ENCODE assay signal across 6 cellular contexts in genomic region chr11:119055901-119056300, GRCh38. TPM values are rescaled to one million over a fixed set of nuclear protein-coding genes. Genes with fewer than 3 reads are reported as not detected.
A peak's percentile ranks its signal among the peaks of the same experiment; 100 is the strongest.
DNase-seq lines count a peak whose midpoint lies in the region; ATAC-seq and TF ChIP-seq lines count a peak whose summit lies in the region.

No MANE protein-coding gene starts in this region.

- peak overlapping the region; percentile 67 to 99 (median 94) for H3K4me3 ChIP-seq in heart right ventricle

- no peak for ATAC-seq in heart right ventricle
- no peak for ATAC-seq in left cardiac atrium
- ATAC-seq in GM21529 (IDR thresholded peaks at IDR 0.05; ENCODE audit: unreplicated experiment): no peak

- intact Hi-C loops in heart right ventricle (cut with DNase I): loop anchor here in 1 of 10 donors (2.0 kb wide), 1 partner anchor 37 kb away; the partner anchor contains the start of genes RPS25 and TRAPPC4
- intact Hi-C loops in left cardiac atrium (cut with DNase I): no loop called here
- intact Hi-C loops in activated T-helper 2 cell treated with anti-CD3 and anti-CD28 coated beads, Interferon-gamma antibody, Interleukin-2, Interleukin-4, amounts not matched to agents 10 μg/mL and 5 μg/mL and 100 μg/mL, durations not matched to agents 14 hours and 24 hours and 36 hours (cut with micrococcal nuclease): loop anchor here (2.0 to 5.0 kb wide), 2 partner anchors 37 to 59 kb away; partner anchors contain the start of genes CENATAC, RPS25 and TRAPPC4

- WGBS in heart right ventricle, 2 donors: 47 to 57% methylated on average over 6 of the region's 6 CpGs

- H3K27ac ChIP-seq in heart right ventricle: peak overlapping the region in 4 of 10 donors; percentile 86 to 93 (median 90)

- peaks cover 58% of the 10 kb centered on the region for H3K36me3 Mint-ChIP-seq in activated T-helper 2 cell treated with anti-CD3 and anti-CD28 coated beads, Interferon-gamma antibody, Interleukin-2, Interleukin-4, amounts not matched to agents 10 μg/mL and 5 μg/mL and 100 μg/mL, durations not matched to agents 14 hours and 24 hours and 36 hours (ENCODE audit: low read depth)

- DNase-seq in heart right ventricle: no peak
- DNase-seq in left cardiac atrium: no peak
- DNase-seq in activated T-helper 2 cell treated with anti-CD3 and anti-CD28 coated beads, Interferon-gamma antibody, Interleukin-2, Interleukin-4, amounts not matched to agents 10 μg/mL and 5 μg/mL and 100 μg/mL, durations not matched to agents 14 hours and 24 hours and 36 hours (ENCODE audit: low spot score): no peak
- peak; percentile 47 to 58 for DNase-seq in lung microvascular endothelial cell (ENCODE audit: low read depth in 2 of 2)
- no peak for DNase-seq in NCI-H446 treated with DMSO at 0.1 percent for 48 hours (lab: John Stamatoyannopoulos, UW)

- no peaks in the 10 kb centered on the region for H3K27me3 Mint-ChIP-seq in activated T-helper 2 cell treated with anti-CD3 and anti-CD28 coated beads, Interferon-gamma antibody, Interleukin-2, Interleukin-4, amounts not matched to agents 10 μg/mL and 5 μg/mL and 100 μg/mL, durations not matched to agents 14 hours and 24 hours and 36 hours (ENCODE audit: low read depth)

- peaks cover 29% of the 10 kb centered on the region for H3K4me1 Mint-ChIP-seq in activated T-helper 2 cell treated with anti-CD3 and anti-CD28 coated beads, Interferon-gamma antibody, Interleukin-2, Interleukin-4, amounts not matched to agents 10 μg/mL and 5 μg/mL and 100 μg/mL, durations not matched to agents 14 hours and 24 hours and 36 hours (ENCODE audit: low read depth)

- peaks cover 0 to 53% (median 41%) of the 10 kb centered on the region in 9 donors for H3K36me3 ChIP-seq in heart right ventricle

- no peak for TF ChIP-seq CTCF in heart right ventricle (IDR thresholded peaks at IDR 0.05)

- peak overlapping the region; percentile 85 for H3K27ac Mint-ChIP-seq in activated T-helper 2 cell treated with anti-CD3 and anti-CD28 coated beads, Interferon-gamma antibody, Interleukin-2, Interleukin-4, amounts not matched to agents 10 μg/mL and 5 μg/mL and 100 μg/mL, durations not matched to agents 14 hours and 24 hours and 36 hours

- H3K4me3 Mint-ChIP-seq in activated T-helper 2 cell treated with anti-CD3 and anti-CD28 coated beads, Interferon-gamma antibody, Interleukin-2, Interleukin-4, amounts not matched to agents 10 μg/mL and 5 μg/mL and 100 μg/mL, durations not matched to agents 14 hours and 24 hours and 36 hours (ENCODE audit: low read depth): peak overlapping the region; percentile 84

- no peaks in the 10 kb centered on the region for H3K9me3 ChIP-seq in heart right ventricle

- H3K27me3 ChIP-seq in heart right ventricle: no peaks in the 10 kb centered on the region

- no peaks in the 10 kb centered on the region for H3K9me3 Mint-ChIP-seq in activated T-helper 2 cell treated with anti-CD3 and anti-CD28 coated beads, Interferon-gamma antibody, Interleukin-2, Interleukin-4, amounts not matched to agents 10 μg/mL and 5 μg/mL and 100 μg/mL, durations not matched to agents 14 hours and 24 hours and 36 hours

- peaks cover 15 to 28% (median 25%) of the 10 kb centered on the region in 9 donors for H3K4me1 ChIP-seq in heart right ventricle

RNA-seq across cellular contexts. Expression of gene HYOU1, which starts 1.1 kb away (rescaled TPM):
- total RNA-seq in heart right ventricle: 10 to 100 TPM; 45.0 to 96.4 (median 64.4) TPM
- polyA plus RNA-seq in heart right ventricle: 100 to 1,000 TPM in 1 of 2 donors, 10 to 100 TPM in 1; 33.0 to 179 TPM
- 100 to 1,000 TPM; 114 to 122 TPM for total RNA-seq in left cardiac atrium
- 215 and 226 TPM in 2 replicates for total RNA-seq in activated T-helper 2 cell treated with anti-CD3 and anti-CD28 coated beads, Interferon-gamma antibody, Interleukin-2, Interleukin-4, amounts not matched to agents 10 μg/mL and 5 μg/mL and 100 μg/mL, durations not matched to agents 14 hours and 24 hours and 36 hours
- total RNA-seq in lung microvascular endothelial cell: 118 and 150 TPM in 2 replicates

RNA-seq across cellular contexts. Expression of gene VPS11, which starts 11.7 kb away (rescaled TPM):
- 10 to 100 TPM; 15.7 to 23.8 (median 21.5) TPM for total RNA-seq in heart right ventricle
- polyA plus RNA-seq in heart right ventricle: 10 to 100 TPM; 23.7 to 44.2 TPM
- total RNA-seq in left cardiac atrium: 10 to 100 TPM; 20.1 to 23.2 TPM
- total RNA-seq in activated T-helper 2 cell treated with anti-CD3 and anti-CD28 coated beads, Interferon-gamma antibody, Interleukin-2, Interleukin-4, amounts not matched to agents 10 μg/mL and 5 μg/mL and 100 μg/mL, durations not matched to agents 14 hours and 24 hours and 36 hours: 24.3 and 25.8 TPM in 2 replicates
- total RNA-seq in lung microvascular endothelial cell: 17.0 and 23.4 TPM in 2 replicates

RNA-seq across cellular contexts. Expression of gene SLC37A4, which starts 25.2 kb away (rescaled TPM):
- total RNA-seq in heart right ventricle (10 to 100 TPM in 1 of 10 donors, 1 to 10 TPM in 9; 3.8 to 12.0 (median 6.5) TPM), left cardiac atrium (1 to 10 TPM; 7.2 to 8.4 TPM), lung microvascular endothelial cell (9.9 and 10.2 TPM in 2 replicates)
- 10 to 100 TPM in 1 of 2 donors, 1 to 10 TPM in 1; 7.6 to 11.1 TPM for polyA plus RNA-seq in heart right ventricle
- 31.7 and 34.4 TPM in 2 replicates for total RNA-seq in activated T-helper 2 cell treated with anti-CD3 and anti-CD28 coated beads, Interferon-gamma antibody, Interleukin-2, Interleukin-4, amounts not matched to agents 10 μg/mL and 5 μg/mL and 100 μg/mL, durations not matched to agents 14 hours and 24 hours and 36 hours

RNA-seq across cellular contexts. Expression of gene HMBS, which starts 28.8 kb away (rescaled TPM):
- 10 to 100 TPM; 14.3 to 24.9 (median 17.3) TPM for total RNA-seq in heart right ventricle
- polyA plus RNA-seq in heart right ventricle: 10 to 100 TPM; 33.0 to 39.7 TPM
- 10 to 100 TPM; 19.8 to 23.2 TPM for total RNA-seq in left cardiac atrium
- 57.4 and 59.0 TPM in 2 replicates for total RNA-seq in activated T-helper 2 cell treated with anti-CD3 and anti-CD28 coated beads, Interferon-gamma antibody, Interleukin-2, Interleukin-4, amounts not matched to agents 10 μg/mL and 5 μg/mL and 100 μg/mL, durations not matched to agents 14 hours and 24 hours and 36 hours
- total RNA-seq in lung microvascular endothelial cell: 3.0 and 4.6 TPM in 2 replicates

RNA-seq across cellular contexts. Expression of gene TRAPPC4, which starts 37.3 kb away (rescaled TPM):
- total RNA-seq in heart right ventricle: 10 to 100 TPM; 29.5 to 51.4 (median 37.5) TPM
- polyA plus RNA-seq in heart right ventricle: 10 to 100 TPM; 14.6 to 95.1 TPM
- total RNA-seq in left cardiac atrium: 10 to 100 TPM; 29.4 to 47.1 TPM
- total RNA-seq in activated T-helper 2 cell treated with anti-CD3 and anti-CD28 coated beads, Interferon-gamma antibody, Interleukin-2, Interleukin-4, amounts not matched to agents 10 μg/mL and 5 μg/mL and 100 μg/mL, durations not matched to agents 14 hours and 24 hours and 36 hours: 121 and 128 TPM in 2 replicates
- 73.2 and 89.8 TPM in 2 replicates for total RNA-seq in lung microvascular endothelial cell

Comparison
In these comparisons a context has a peak if more than half of its experiments do, and no peak if none do; other contexts are left out.
1. DNase-seq: peak in lung microvascular endothelial cell (2 of 2); none in heart right ventricle (0 of 2), left cardiac atrium (single experiment), activated T-helper 2 cell treated with anti-CD3 and anti-CD28 coated beads, Interferon-gamma antibody, Interleukin-2, Interleukin-4, amounts not matched to agents 10 μg/mL and 5 μg/mL and 100 μg/mL, durations not matched to agents 14 hours and 24 hours and 36 hours (single experiment) and NCI-H446 treated with DMSO at 0.1 percent for 48 hours (single experiment).